In genomic region chr16:10266809-10267208, GRCh38 we compare ENCODE assay signal across 11 cellular contexts.
A peak's percentile ranks its signal among the peaks of the same experiment; 100 is the strongest.
DNase-seq lines count a peak whose midpoint lies in the region; ATAC-seq, FAIRE-seq and TF ChIP-seq lines count a peak whose summit lies in the region.
"Had no signal": no experiment of that assay in that cellular context is flagged by ENCODE, and none has a peak within 500 bp of the region (broad histone marks: within the 10 kb centered on the region; RNA-seq: fewer than 3 reads in every experiment).

No MANE protein-coding gene starts in this region.

- peak; percentile 89 for FAIRE-seq in GM18507 (lab: Jason Lieb, UNC)

- intact Hi-C loops in right cardiac atrium (cut with DNase I) = no loop called here

- WGBS in tibial nerve, 2 donors = 83 to 86% methylated on average over 5 of the region's 5 CpGs
- 83% methylated on average over 5 of the region's 5 CpGs for WGBS in right cardiac atrium

- TF ChIP-seq CTCF in tibial nerve (IDR thresholded peaks at IDR 0.05) = no peak

- DNase-seq in GM18507 (ENCODE audit: extremely low spot score, insufficient read length, low read depth) (peak; percentile 38), NCI-H2107 treated with DMSO at 0.1 percent for 48 hours (lab: John Stamatoyannopoulos, UW; ENCODE audit: unreplicated experiment) (no peak), tibial nerve (ENCODE audit: low spot score in 2 of 2) (no peak), right cardiac atrium (no peak)
- peak; percentile 4 to 27 (median 23) for DNase-seq in stimulated activated CD4-positive, alpha-beta T cell treated with anti-CD3 and anti-CD28 coated beads, Interleukin-12 subunit alpha, Interleukin-12 subunit beta, amount 100 ng/mL, for 48 hours (ENCODE audit: low read depth in 2 of 3, low spot score in 1 of 3)
- DNase-seq: activated effector memory CD4-positive, alpha-beta T cell treated with anti-CD3 and anti-CD28 coated beads, Interleukin-2, amount 50 U/mL, for 16 hours; H7; NCI-H1105 had no signal

- H3K4me1 ChIP-seq in tibial nerve (no peaks in the 10 kb centered on the region), right cardiac atrium (ENCODE audit: control insufficient read depth, insufficient read depth, low read length) (no peaks in the 10 kb centered on the region)

- ATAC-seq in GM19463 (IDR thresholded peaks at IDR 0.05; ENCODE audit: unreplicated experiment) (peak; percentile 91), HG03354 (IDR thresholded peaks at IDR 0.05; ENCODE audit: poor library complexity, severe bottlenecking, unreplicated experiment) (peak; percentile 71), right cardiac atrium (no peak)

- H3K36me3 ChIP-seq in tibial nerve = no peaks in the 10 kb centered on the region
- H3K36me3 ChIP-seq: tibial artery had no signal

- TF ChIP-seq EP300 in tibial nerve (IDR thresholded peaks at IDR 0.05) = no peak

- H3K9me3 ChIP-seq in tibial nerve (peaks cover 0 to 3% (median 0%) of the 10 kb centered on the region in 4 donors), right cardiac atrium (ENCODE audit: control insufficient read depth, low read length) (no peaks in the 10 kb centered on the region)
- H3K9me3 ChIP-seq: tibial artery had no signal

- H3K4me3 ChIP-seq in tibial nerve (no peak overlapping the region), right cardiac atrium (ENCODE audit: low read length) (no peak overlapping the region)
- H3K4me3 ChIP-seq: tibial artery had no signal

- H3K27ac ChIP-seq in tibial nerve (no peak overlapping the region), right cardiac atrium (ENCODE audit: low read length) (no peak overlapping the region)
- H3K27ac ChIP-seq: tibial artery had no signal

- TF ChIP-seq POLR2A in tibial nerve (IDR thresholded peaks at IDR 0.05) = no peak

- H3K27me3 ChIP-seq in tibial nerve (no peaks in the 10 kb centered on the region), right cardiac atrium (ENCODE audit: control insufficient read depth, insufficient read depth) (no peaks in the 10 kb centered on the region)

Comparison
In these comparisons a context has a peak if more than half of its experiments do, and no peak if none do; other contexts are left out.
1. DNase-seq: peak in GM18507 (single experiment) and stimulated activated CD4-positive, alpha-beta T cell treated with anti-CD3 and anti-CD28 coated beads, Interleukin-12 subunit alpha, Interleukin-12 subunit beta, amount 100 ng/mL, for 48 hours (3 of 3); none in NCI-H2107 treated with DMSO at 0.1 percent for 48 hours (single experiment), tibial nerve (0 of 2) and right cardiac atrium (0 of 3).
2. ATAC-seq: peak in GM19463 (single experiment) and HG03354 (single experiment); none in right cardiac atrium (0 of 2).